In genomic region chr7:46322937-46323336, GRCh38 we compare ENCODE assay signal across 19 cellular contexts.
"Had no signal": no experiment of that assay in that cellular context is flagged by ENCODE, and none has a peak within 500 bp of the region (broad histone marks: within the 10 kb centered on the region; RNA-seq: fewer than 3 reads in every experiment).

No MANE protein-coding gene starts in this region.

- H3K36me3 ChIP-seq: esophagus muscularis mucosa, gastrocnemius medialis, heart right ventricle, left lung, lower lobe of right lung had no signal

- H3K9me3 ChIP-seq: gastrocnemius medialis, heart right ventricle, left lung, lower lobe of right lung, mucosa of descending colon had no signal

- H3K27ac Mint-ChIP-seq: mesothelial cell of epicardium had no signal

- H3K4me3 Mint-ChIP-seq: mesothelial cell of epicardium had no signal

- H3K4me1 ChIP-seq: esophagus muscularis mucosa, gastrocnemius medialis, heart right ventricle, left lung, lower lobe of right lung had no signal

- H3K27me3 ChIP-seq: esophagus muscularis mucosa, gastrocnemius medialis, heart right ventricle, left lung had no signal

- H3K4me3 ChIP-seq: coronary artery, dorsolateral prefrontal cortex, esophagus muscularis mucosa, gastrocnemius medialis, heart right ventricle, left lung, lower lobe of right lung, mucosa of descending colon had no signal

- H3K27ac ChIP-seq: coronary artery, dorsolateral prefrontal cortex, esophagus muscularis mucosa, gastrocnemius medialis, left lung, lower lobe of right lung had no signal

- ATAC-seq: gastrocnemius medialis, heart right ventricle, left cardiac atrium, left lung, left ventricle myocardium superior, lower lobe of right lung, mucosa of descending colon had no signal

- DNase-seq: dermis blood vessel endothelial cell; dorsolateral prefrontal cortex; effector CD4-positive, alpha-beta T cell; effector memory CD4-positive, alpha-beta T cell; foreskin melanocyte; gastrocnemius medialis; glutamatergic neuron; head of caudate nucleus; heart right ventricle; hippocampal formation; left cardiac atrium; left lung; left ventricle myocardium superior; lower lobe of right lung; mesenchymal stem cell; mucosa of descending colon had no signal
